Comparison of ENCODE assay signal across 9 cellular contexts in genomic region chr19:8304841-8305621, GRCh38. TPM values are rescaled to one million over a fixed set of nuclear protein-coding genes. Genes with fewer than 3 reads are reported as not detected.
DNase-seq lines count a peak whose midpoint lies in the region; ATAC-seq and TF ChIP-seq lines count a peak whose summit lies in the region.
"Had no signal": no experiment of that assay in that cellular context is flagged by ENCODE, and none has a peak within 500 bp of the region (broad histone marks: within the 10 kb centered on the region; RNA-seq: fewer than 3 reads in every experiment).

No MANE protein-coding gene starts in this region.

- H3K9me3 ChIP-seq in upper lobe of right lung = no peaks in the 10 kb centered on the region

- intact Hi-C loops in natural killer cell (cut with micrococcal nuclease) (loop anchor here (5.0 kb wide), 1 partner anchor 1108 kb away; no protein-coding TSS in a partner anchor), upper lobe of right lung (cut with DNase I) (no loop called here)

- H3K27me3 ChIP-seq in upper lobe of right lung = no peaks in the 10 kb centered on the region

- no peak overlapping the region for H3K27ac Mint-ChIP-seq in natural killer cell
- no peak overlapping the region for H3K27ac Mint-ChIP-seq in natural killer cell treated with Interleukin-12 subunit alpha and Interleukin-12 subunit beta and Interleukin-15 and Interleukin-18, amount 100 ng/mL, for 72 hours
- H3K27ac Mint-ChIP-seq: dendritic cell treated with granulocyte-macrophage colony-stimulating factor and Interleukin-4, amounts not matched to agents 40 ng/mL and 50 ng/mL, for 4 days had no signal

- no peaks in the 10 kb centered on the region for H3K9me3 Mint-ChIP-seq in natural killer cell
- H3K9me3 Mint-ChIP-seq in natural killer cell treated with Interleukin-12 subunit alpha and Interleukin-12 subunit beta and Interleukin-15 and Interleukin-18, amount 100 ng/mL, for 72 hours = no peaks in the 10 kb centered on the region
- H3K9me3 Mint-ChIP-seq: dendritic cell treated with granulocyte-macrophage colony-stimulating factor and Interleukin-4, amounts not matched to agents 40 ng/mL and 50 ng/mL, for 4 days had no signal

- peaks cover 21% of the 10 kb centered on the region for H3K4me1 ChIP-seq in upper lobe of right lung

- no peaks in the 10 kb centered on the region for H3K36me3 Mint-ChIP-seq in natural killer cell
- H3K36me3 Mint-ChIP-seq in natural killer cell treated with Interleukin-12 subunit alpha and Interleukin-12 subunit beta and Interleukin-15 and Interleukin-18, amount 100 ng/mL, for 72 hours = no peaks in the 10 kb centered on the region

- H3K27me3 Mint-ChIP-seq in natural killer cell (ENCODE audit: low read depth in 2 of 2) = no peaks in the 10 kb centered on the region
- H3K27me3 Mint-ChIP-seq in natural killer cell treated with Interleukin-12 subunit alpha and Interleukin-12 subunit beta and Interleukin-15 and Interleukin-18, amount 100 ng/mL, for 72 hours = no peaks in the 10 kb centered on the region

- no peak overlapping the region for H3K27ac ChIP-seq in upper lobe of right lung

- no peaks in the 10 kb centered on the region for H3K36me3 ChIP-seq in upper lobe of right lung

- H3K4me3 ChIP-seq in upper lobe of right lung = no peak overlapping the region

- TF ChIP-seq CTCF in natural killer cell (IDR thresholded peaks at IDR 0.05) (no peak), upper lobe of right lung (IDR thresholded peaks at IDR 0.05) (no peak)

- H3K4me1 Mint-ChIP-seq in natural killer cell = peaks cover 32 to 41% of the 10 kb centered on the region in 2 donors
- H3K4me1 Mint-ChIP-seq in natural killer cell treated with Interleukin-12 subunit alpha and Interleukin-12 subunit beta and Interleukin-15 and Interleukin-18, amount 100 ng/mL, for 72 hours (ENCODE audit: low read depth in 2 of 2) = peaks cover 25 to 27% of the 10 kb centered on the region in 2 donors

- DNase-seq in natural killer cell (peak; percentile 14), left lobe of liver (ENCODE audit: low spot score) (peak; percentile 46), upper lobe of right lung (peak; percentile 66), CD1c-positive myeloid dendritic cell (ENCODE audit: extremely low spot score) (no peak), HuH-7 (ENCODE audit: low spot score) (no peak), SW480 (ENCODE audit: low spot score) (no peak)
- DNase-seq in natural killer cell treated with Interleukin-12 subunit alpha and Interleukin-12 subunit beta and Interleukin-15 and Interleukin-18, amount 100 ng/mL, for 72 hours (ENCODE audit: low spot score) = no peak
- peak; percentile 62 for DNase-seq in activated CD8-positive, alpha-beta memory T cell treated with anti-CD3 and anti-CD28 coated beads for 24 hours

- H3K4me3 Mint-ChIP-seq in natural killer cell = no peak overlapping the region
- no peak overlapping the region for H3K4me3 Mint-ChIP-seq in natural killer cell treated with Interleukin-12 subunit alpha and Interleukin-12 subunit beta and Interleukin-15 and Interleukin-18, amount 100 ng/mL, for 72 hours
- H3K4me3 Mint-ChIP-seq: dendritic cell treated with granulocyte-macrophage colony-stimulating factor and Interleukin-4, amounts not matched to agents 40 ng/mL and 50 ng/mL, for 4 days had no signal

- ATAC-seq in natural killer cell (no peak), left lobe of liver (no peak), upper lobe of right lung (no peak)
- ATAC-seq in natural killer cell treated with Interleukin-12 subunit alpha and Interleukin-12 subunit beta and Interleukin-15 and Interleukin-18, amount 100 ng/mL, for 72 hours = no peak

RNA-seq across cellular contexts. Expression of gene CD320, which starts 3.1 kb away (rescaled TPM):
- total RNA-seq in natural killer cell = 10 to 100 TPM; 17.0 to 47.1 (median 38.7) TPM
- total RNA-seq in natural killer cell treated with Interleukin-12 subunit alpha and Interleukin-12 subunit beta and Interleukin-15 and Interleukin-18, amount 100 ng/mL, for 72 hours = 100 to 1,000 TPM in 1 of 2 donors, 10 to 100 TPM in 1; 45.2 to 110 TPM
- total RNA-seq in left lobe of liver = 16.3 TPM
- total RNA-seq in upper lobe of right lung = 49.4 TPM

RNA-seq across cellular contexts. Expression of gene NDUFA7, which starts 16.1 kb away (rescaled TPM):
- 10 to 100 TPM; 19.3 to 28.5 (median 28.4) TPM for total RNA-seq in natural killer cell
- 10 to 100 TPM; 31.2 to 42.2 TPM for total RNA-seq in natural killer cell treated with Interleukin-12 subunit alpha and Interleukin-12 subunit beta and Interleukin-15 and Interleukin-18, amount 100 ng/mL, for 72 hours
- total RNA-seq in left lobe of liver = 28.5 TPM
- 35.7 TPM for total RNA-seq in upper lobe of right lung

RNA-seq across cellular contexts. Expression of gene RPS28, which starts 16.3 kb away (rescaled TPM):
- 1,000 to 10,000 TPM; 1,133 to 1,486 (median 1,403) TPM for total RNA-seq in natural killer cell
- 1,000 to 10,000 TPM; 1,268 to 1,635 TPM for total RNA-seq in natural killer cell treated with Interleukin-12 subunit alpha and Interleukin-12 subunit beta and Interleukin-15 and Interleukin-18, amount 100 ng/mL, for 72 hours
- total RNA-seq in left lobe of liver = 653 TPM
- total RNA-seq in upper lobe of right lung = 1,645 TPM

RNA-seq across cellular contexts. Expression of gene KANK3, which starts 38.0 kb away (rescaled TPM):
- total RNA-seq in natural killer cell (10 to 100 TPM in 1 of 3 donors, 1 to 10 TPM in 2; 5.7 to 16.9 (median 8.4) TPM), left lobe of liver (7.2 TPM), upper lobe of right lung (54.0 TPM)
- 1 to 10 TPM; 1.5 to 4.4 TPM for total RNA-seq in natural killer cell treated with Interleukin-12 subunit alpha and Interleukin-12 subunit beta and Interleukin-15 and Interleukin-18, amount 100 ng/mL, for 72 hours

RNA-seq across cellular contexts. Expression of gene ANGPTL4, which starts 58.9 kb away (rescaled TPM):
- total RNA-seq in natural killer cell (not detected), left lobe of liver (64.2 TPM), upper lobe of right lung (6.3 TPM)
- 1 to 10 TPM in 1 of 2 donors, not detected in 1; 1.8 TPM for total RNA-seq in natural killer cell treated with Interleukin-12 subunit alpha and Interleukin-12 subunit beta and Interleukin-15 and Interleukin-18, amount 100 ng/mL, for 72 hours

Comparison
In these comparisons a context has a peak if more than half of its experiments do, and no peak if none do; other contexts are left out.
1. DNase-seq: peak in natural killer cell (single experiment), activated CD8-positive, alpha-beta memory T cell treated with anti-CD3 and anti-CD28 coated beads for 24 hours (single experiment), left lobe of liver (single experiment) and upper lobe of right lung (single experiment); none in natural killer cell treated with Interleukin-12 subunit alpha and Interleukin-12 subunit beta and Interleukin-15 and Interleukin-18, amount 100 ng/mL, for 72 hours (single experiment), CD1c-positive myeloid dendritic cell (single experiment), HuH-7 (single experiment) and SW480 (single experiment).